In the genomic region with DNA sequence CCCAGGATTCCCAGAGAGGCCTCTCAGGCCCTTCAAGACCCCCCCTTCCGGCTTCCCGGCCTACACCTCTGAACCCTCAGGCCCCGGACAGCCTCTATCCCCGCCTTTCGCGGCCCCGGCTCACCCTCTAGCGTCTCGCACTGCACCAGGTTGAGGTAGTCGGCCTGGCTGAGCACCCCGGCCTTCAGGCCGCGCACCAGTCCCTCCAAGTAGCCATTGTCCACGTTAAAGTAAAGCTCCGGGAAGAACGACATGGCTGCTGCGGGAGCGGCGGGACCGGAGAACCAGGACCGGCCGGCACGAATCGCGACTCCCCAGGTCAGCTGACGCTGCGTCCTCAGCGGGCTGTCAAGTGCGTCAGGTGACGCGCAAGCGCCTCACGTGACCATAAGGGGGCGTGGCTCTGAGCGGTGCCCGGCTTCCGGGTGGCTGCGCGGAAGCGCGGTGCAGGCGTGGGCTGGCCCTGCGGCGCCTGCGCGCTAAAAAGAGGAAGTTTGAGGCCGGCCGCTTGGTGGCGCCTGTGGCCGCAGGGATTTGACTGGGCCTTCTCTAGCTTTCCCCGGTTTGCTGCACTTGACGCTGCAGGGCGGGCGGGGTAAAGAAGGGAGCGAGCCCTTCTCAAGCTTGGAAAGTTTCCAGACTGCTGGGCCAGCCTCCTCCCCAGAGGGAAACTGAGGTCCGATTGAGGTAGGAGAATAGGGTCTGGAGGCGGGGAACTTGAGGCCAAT, we compare ENCODE assay signal across 8 cellular contexts. TPM values are rescaled to one million over a fixed set of nuclear protein-coding genes. Genes with fewer than 3 reads are reported as not detected.
DNase-seq lines count a peak whose midpoint lies in the region; ATAC-seq and TF ChIP-seq lines count a peak whose summit lies in the region.

A gene (minus strand): TSS at position 325 of the 728 bp plus-strand sequence. CDS start 71 bp downstream, at position 254.

- H3K9me3 ChIP-seq in adipocyte (ENCODE audit: control insufficient read depth, low read length) (no peaks in the 10 kb centered on the region), cardiac muscle cell (ENCODE audit: low read depth) (no peaks in the 10 kb centered on the region), trophoblast cell (ENCODE audit: insufficient read depth, low read depth, low read length) (peaks cover 2% of the 10 kb centered on the region), transverse colon (no peaks in the 10 kb centered on the region)

- peaks cover 6% of the 10 kb centered on the region for H3K79me1 ChIP-seq in trophoblast cell (ENCODE audit: low read length)

- peak; percentile 91 for TF ChIP-seq CTCF in GM12875 (IDR thresholded peaks at IDR 0.05; ENCODE audit: borderline replicate concordance, insufficient read depth, low read depth, low read length)
- TF ChIP-seq CTCF in cardiac muscle cell (IDR thresholded peaks at IDR 0.05; ENCODE audit: low read depth, low read length), result peak; percentile 88
- peak; percentile 78 to 97 (median 87) for TF ChIP-seq CTCF in transverse colon (IDR thresholded peaks at IDR 0.05)

- peak within 1 kb of the TSS; percentile 92 for H4K8ac ChIP-seq in trophoblast cell (ENCODE audit: low read depth, low read length)

- H2BK5ac ChIP-seq in trophoblast cell (ENCODE audit: low read depth, low read length, poor library complexity), result peak within 1 kb of the TSS; percentile 42

- peak; percentile 81 for DNase-seq in NCI-H1417 treated with DMSO at 0.1 percent for 48 hours (lab: John Stamatoyannopoulos, UW)
- DNase-seq in SW480 (ENCODE audit: low spot score), result peak; percentile 92
- DNase-seq in adipocyte (ENCODE audit: low read depth), result peak; percentile 99
- DNase-seq in cardiac muscle cell (ENCODE audit: low read depth in 1 of 2, low spot score in 1 of 2), result peak; percentile 98 to 99
- DNase-seq in trophoblast cell, result peak; percentile 99 to 100
- peak; percentile 100 for DNase-seq in transverse colon

- H2AK5ac ChIP-seq in trophoblast cell (ENCODE audit: low read length), result peak within 1 kb of the TSS; percentile 58

- peak within 1 kb of the TSS; percentile 64 for H4K91ac ChIP-seq in trophoblast cell (ENCODE audit: low read depth, low read length)

- H2BK12ac ChIP-seq in trophoblast cell (ENCODE audit: low read length), result peak within 1 kb of the TSS; percentile 38

- peak within 1 kb of the TSS; percentile 96 for H3K4me2 ChIP-seq in trophoblast cell (ENCODE audit: low read length)

- H3K18ac ChIP-seq in trophoblast cell (ENCODE audit: low read length), result peak within 1 kb of the TSS; percentile 43

- peak within 1 kb of the TSS; percentile 12 for H2BK120ac ChIP-seq in trophoblast cell (ENCODE audit: insufficient read depth, low read length, poor library complexity)

- peaks cover 9% of the 10 kb centered on the region for H3K79me2 ChIP-seq in trophoblast cell (ENCODE audit: control insufficient read depth, insufficient read depth, low read length, poor library complexity)

- H3K4ac ChIP-seq in trophoblast cell (ENCODE audit: low read depth, low read length), result peak within 1 kb of the TSS; percentile 49

- H3K9ac ChIP-seq in adipocyte (ENCODE audit: low read length) (peak within 1 kb of the TSS; percentile 99), trophoblast cell (ENCODE audit: low read length) (peak within 1 kb of the TSS; percentile 96)

- peak within 1 kb of the TSS; percentile 57 for H4K12ac ChIP-seq in trophoblast cell (ENCODE audit: low read depth, low read length)

- H2AFZ ChIP-seq in trophoblast cell (ENCODE audit: insufficient read depth, low read length, poor library complexity), result peak within 1 kb of the TSS; percentile 87

- intact Hi-C loops in transverse colon (cut with DNase I; ENCODE audit: low total_unique reads), result no loop called here

- WGBS in trophoblast cell (ENCODE audit: extremely low coverage, insufficient coverage, insufficient read length), result no CpG with 5 or more reads among the region's 57 CpGs
- WGBS in transverse colon (ENCODE audit: low coverage in 1 of 2), 2 donors, result 0% methylated on average over 53 of the region's 57 CpGs; no CpG with 5 or more reads in 1 of the 2 donors

- H3K36me3 ChIP-seq in adipocyte (ENCODE audit: control insufficient read depth, insufficient read depth, low read length, severe bottlenecking) (no peaks in the 10 kb centered on the region), cardiac muscle cell (no peaks in the 10 kb centered on the region), trophoblast cell (ENCODE audit: control insufficient read depth in 1 of 2, insufficient read depth in 2 of 2, low read length in 2 of 2) (no peaks in the 10 kb centered on the region), transverse colon (no peaks in the 10 kb centered on the region)

- peak; percentile 97 for ATAC-seq in HG02798 (IDR thresholded peaks at IDR 0.05; ENCODE audit: poor library complexity, unreplicated experiment)

- in situ Hi-C loops in transverse colon (cut with MboI; ENCODE audit: low pct_ligation_motif_present in 1 of 4, low pct_unique_long_range_greater_than_20kb in 1 of 4, low sequenced_read_pairs in 3 of 4), result no loop called here

- H3K23ac ChIP-seq in trophoblast cell (ENCODE audit: low read length), result no peak within 1 kb of the TSS

- H3K4me3 ChIP-seq in GM12875 (ENCODE audit: low read depth, low read length) (peak within 1 kb of the TSS; percentile 84), adipocyte (ENCODE audit: low read length) (peak within 1 kb of the TSS; percentile 100), cardiac muscle cell (peak within 1 kb of the TSS; percentile 70), trophoblast cell (ENCODE audit: low read depth, low read length) (peak within 1 kb of the TSS; percentile 100), transverse colon (peak within 1 kb of the TSS; percentile 68 to 92 (median 80))

- peak within 1 kb of the TSS; percentile 77 for H3K14ac ChIP-seq in trophoblast cell (ENCODE audit: low read length)

- peak; percentile 91 for TF ChIP-seq POLR2A in transverse colon (IDR thresholded peaks at IDR 0.05)

- peak within 1 kb of the TSS; percentile 96 for H3K27ac ChIP-seq in cardiac muscle cell
- H3K27ac ChIP-seq in trophoblast cell (ENCODE audit: low read depth, low read length), result peak within 1 kb of the TSS; percentile 77
- peak within 1 kb of the TSS; percentile 92 to 96 (median 94) for H3K27ac ChIP-seq in transverse colon

- no peaks in the 10 kb centered on the region for H3K27me3 ChIP-seq in adipocyte (replicated peaks; ENCODE audit: control insufficient read depth, insufficient read depth, low read length)
- H3K27me3 ChIP-seq in cardiac muscle cell, result no peaks in the 10 kb centered on the region
- no peaks in the 10 kb centered on the region for H3K27me3 ChIP-seq in trophoblast cell (ENCODE audit: insufficient read depth, low read length)
- H3K27me3 ChIP-seq in transverse colon, result no peaks in the 10 kb centered on the region

- no peak for TF ChIP-seq EP300 in transverse colon (IDR thresholded peaks at IDR 0.05; ENCODE audit: low read depth)

- H3K4me1 ChIP-seq in adipocyte (ENCODE audit: control insufficient read depth, insufficient read depth, low read length) (peaks cover 41% of the 10 kb centered on the region), cardiac muscle cell (ENCODE audit: low read depth) (peaks cover 15% of the 10 kb centered on the region), trophoblast cell (ENCODE audit: control insufficient read depth in 1 of 2, insufficient read depth in 2 of 2, low read length in 2 of 2) (peaks cover 5 to 6% of the 10 kb centered on the region in 2 experiments), transverse colon (peaks cover 22 to 54% (median 29%) of the 10 kb centered on the region in 4 donors)

RNA-seq across cellular contexts. Expression of the gene that starts here (rescaled TPM):
- total RNA-seq in cardiac muscle cell (74.5 and 140 TPM in 2 replicates), transverse colon (100 to 1,000 TPM; 218 to 457 (median 386) TPM)
- polyA plus RNA-seq in cardiac muscle cell, result 139 and 203 TPM in 2 replicates
- 101 and 104 TPM in 2 replicates for polyA plus RNA-seq in trophoblast cell (2013)

Comparison
In these comparisons a context has a peak if more than half of its experiments do, and no peak if none do; other contexts are left out.
1. Peak in every context shown above with its lines: DNase-seq, ATAC-seq, H3K4me3 ChIP-seq and H3K27ac ChIP-seq.